ENCODE assay signal across 8 cellular contexts in genomic region chr1:187928288-187928687, GRCh38.
DNase-seq lines count a peak whose midpoint lies in the region; ATAC-seq and TF ChIP-seq lines count a peak whose summit lies in the region.

No MANE protein-coding gene starts in this region.

- no peaks in the 10 kb centered on the region for H3K36me3 ChIP-seq in GM06990 (ENCODE audit: control insufficient read depth, insufficient read depth, low read length)
- no peaks in the 10 kb centered on the region for H3K36me3 ChIP-seq in adipocyte (ENCODE audit: control insufficient read depth, insufficient read depth, low read length, severe bottlenecking)

- H3K4me3 ChIP-seq in GM06990 (replicated peaks; ENCODE audit: low read depth, low read length): no peak overlapping the region
- no peak overlapping the region for H3K4me3 ChIP-seq in adipocyte (ENCODE audit: low read length)

- H3K4me1 ChIP-seq in adipocyte (ENCODE audit: control insufficient read depth, insufficient read depth, low read length): no peaks in the 10 kb centered on the region

- H3K27me3 ChIP-seq in GM06990 (replicated peaks; ENCODE audit: control insufficient read depth, insufficient read depth, low read length) (no peaks in the 10 kb centered on the region), adipocyte (replicated peaks; ENCODE audit: control insufficient read depth, insufficient read depth, low read length) (no peaks in the 10 kb centered on the region)

- peak; percentile 47 for TF ChIP-seq CTCF in GM06990 (IDR thresholded peaks at IDR 0.05; ENCODE audit: insufficient read depth, low read length, poor library complexity, severe bottlenecking)

- no peak overlapping the region for H3K9ac ChIP-seq in adipocyte (ENCODE audit: low read length)

- DNase-seq in GM06990 (ENCODE audit: extremely low read depth, insufficient read length) (no peak), adipocyte (ENCODE audit: low read depth) (peak; percentile 28), medulla oblongata (ENCODE audit: extremely low spot score) (peak; percentile 45), AG08395 (ENCODE audit: low spot score) (no peak)
- DNase-seq in stimulated activated CD4-positive, alpha-beta T cell treated with anti-CD3 and anti-CD28 coated beads, Interleukin-12 subunit alpha, Interleukin-12 subunit beta, amount 100 ng/mL, for 4 hours: no peak

- no peaks in the 10 kb centered on the region for H3K9me3 ChIP-seq in adipocyte (ENCODE audit: control insufficient read depth, low read length)

- peak; percentile 80 for ATAC-seq in HG03066 (IDR thresholded peaks at IDR 0.05; ENCODE audit: low read depth, unreplicated experiment)
- no peak for ATAC-seq in HG02852 (IDR thresholded peaks at IDR 0.05; ENCODE audit: unreplicated experiment)
- no peak for ATAC-seq in GM21717 (IDR thresholded peaks at IDR 0.05; ENCODE audit: unreplicated experiment)

Comparison
In these comparisons a context has a peak if more than half of its experiments do, and no peak if none do; other contexts are left out.
1. DNase-seq: peak in adipocyte (single experiment) and medulla oblongata (single experiment); none in GM06990 (single experiment), stimulated activated CD4-positive, alpha-beta T cell treated with anti-CD3 and anti-CD28 coated beads, Interleukin-12 subunit alpha, Interleukin-12 subunit beta, amount 100 ng/mL, for 4 hours (single experiment) and AG08395 (single experiment).